In the genomic region with DNA sequence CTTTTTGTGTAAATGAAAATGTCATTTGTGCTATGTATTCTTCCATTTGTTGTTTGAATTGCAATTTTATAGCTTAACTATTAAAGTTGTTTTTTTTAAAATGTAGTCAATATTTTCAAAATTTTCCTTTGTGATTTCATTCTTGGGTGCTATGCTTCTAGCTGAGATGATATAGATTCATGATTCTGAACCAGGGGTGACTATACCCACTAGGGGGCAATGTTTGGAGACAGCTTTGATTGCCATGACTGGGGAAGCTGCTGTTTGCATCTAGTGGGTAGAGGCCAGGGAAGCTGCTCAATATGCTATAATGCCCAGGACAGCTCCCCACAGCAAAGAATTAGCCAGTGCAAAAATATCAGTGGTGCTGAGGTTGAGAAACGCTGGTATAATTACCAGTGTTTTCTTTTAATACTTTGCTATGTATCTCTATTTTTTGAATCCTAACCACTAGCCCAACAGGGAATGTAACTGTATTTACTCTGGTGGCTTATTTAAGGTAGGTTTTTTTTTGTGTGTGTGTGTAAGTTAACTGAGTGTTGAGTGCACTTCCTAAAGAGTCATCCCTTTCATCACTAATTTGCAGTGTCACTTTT, we compare ENCODE assay signal across 8 cellular contexts.
A peak's percentile ranks its signal among the peaks of the same experiment; 100 is the strongest.
DNase-seq lines count a peak whose midpoint lies in the region; ATAC-seq lines count a peak whose summit lies in the region.

No MANE protein-coding gene starts in this region.

- no peak overlapping the region for H3K4me3 Mint-ChIP-seq in stimulated activated naive CD8-positive, alpha-beta T cell treated with anti-CD3 and anti-CD28 coated beads, Interleukin-15, amount 100 ng/mL, for 72 hours

- no peaks in the 10 kb centered on the region for H3K4me1 Mint-ChIP-seq in stimulated activated naive CD8-positive, alpha-beta T cell treated with anti-CD3 and anti-CD28 coated beads, Interleukin-15, amount 100 ng/mL, for 72 hours

- H3K27ac Mint-ChIP-seq in stimulated activated naive CD8-positive, alpha-beta T cell treated with anti-CD3 and anti-CD28 coated beads, Interleukin-15, amount 100 ng/mL, for 72 hours, result no peak overlapping the region

- DNase-seq in DMS 273 treated with DMSO at 0.1 percent for 48 hours (lab: John Stamatoyannopoulos, UW) (peak; percentile 22), HT-29 (ENCODE audit: low spot score) (peak; percentile 81), NCI-H774 (lab: John Stamatoyannopoulos, UW) (peak; percentile 39), astrocyte of the hippocampus (ENCODE audit: low read depth, low spot score) (peak; percentile 79), iPS-NIHi7 (ENCODE audit: extremely low spot score) (peak; percentile 73)
- peak; percentile 17 to 21 for DNase-seq in stimulated activated naive CD8-positive, alpha-beta T cell treated with anti-CD3 and anti-CD28 coated beads, Interleukin-15, amount 100 ng/mL, for 72 hours
- DNase-seq in activated CD4-positive, CD25-positive, alpha-beta regulatory T cell (lab: John Stamatoyannopoulos, UW), result no peak

- H3K9me3 Mint-ChIP-seq in stimulated activated naive CD8-positive, alpha-beta T cell treated with anti-CD3 and anti-CD28 coated beads, Interleukin-15, amount 100 ng/mL, for 72 hours, result no peaks in the 10 kb centered on the region

- no peaks in the 10 kb centered on the region for H3K27me3 Mint-ChIP-seq in stimulated activated naive CD8-positive, alpha-beta T cell treated with anti-CD3 and anti-CD28 coated beads, Interleukin-15, amount 100 ng/mL, for 72 hours

- ATAC-seq in GM19452 (IDR thresholded peaks at IDR 0.05; ENCODE audit: unreplicated experiment), result peak; percentile 80
- peak; percentile 68 for ATAC-seq in stimulated activated naive CD8-positive, alpha-beta T cell treated with anti-CD3 and anti-CD28 coated beads, Interleukin-15, amount 100 ng/mL, for 72 hours

Comparison
In these comparisons a context has a peak if more than half of its experiments do, and no peak if none do; other contexts are left out.
1. DNase-seq: peak in DMS 273 treated with DMSO at 0.1 percent for 48 hours (single experiment), HT-29 (single experiment), NCI-H774 (single experiment), astrocyte of the hippocampus (single experiment), iPS-NIHi7 (single experiment) and stimulated activated naive CD8-positive, alpha-beta T cell treated with anti-CD3 and anti-CD28 coated beads, Interleukin-15, amount 100 ng/mL, for 72 hours (2 of 2); none in activated CD4-positive, CD25-positive, alpha-beta regulatory T cell (0 of 4).